11 cellular contexts compared by ENCODE assay signal in genomic region chr15:41511331-41512077, GRCh38. TPM values are rescaled to one million over a fixed set of nuclear protein-coding genes. Genes with fewer than 3 reads are reported as not detected.
DNase-seq lines count a peak whose midpoint lies in the region; ATAC-seq, FAIRE-seq and TF ChIP-seq lines count a peak whose summit lies in the region.
"Had no signal": no experiment of that assay in that cellular context is flagged by ENCODE, and none has a peak within 500 bp of the region (broad histone marks: within the 10 kb centered on the region; RNA-seq: fewer than 3 reads in every experiment).

No MANE protein-coding gene starts in this region.

- H3K36me3 Mint-ChIP-seq in progenitor cell of endocrine pancreas (ENCODE audit: insufficient read depth), result peaks cover 2% of the 10 kb centered on the region

- peaks cover 1% of the 10 kb centered on the region for H3K4me1 Mint-ChIP-seq in progenitor cell of endocrine pancreas (ENCODE audit: low read depth)

- H3K27me3 Mint-ChIP-seq in progenitor cell of endocrine pancreas, result peaks cover 67% of the 10 kb centered on the region

- no peak for FAIRE-seq in D721Med (lab: Jason Lieb, UNC)
- FAIRE-seq: A549 had no signal

- H3K9me3 Mint-ChIP-seq in progenitor cell of endocrine pancreas (ENCODE audit: low read depth), result no peaks in the 10 kb centered on the region

- ATAC-seq in esophagus mucosa (peak; percentile 24), HG03196 (IDR thresholded peaks at IDR 0.05; ENCODE audit: unreplicated experiment) (no peak)
- ATAC-seq: A549 had no signal

- TF ChIP-seq CTCF in progenitor cell of endocrine pancreas (IDR thresholded peaks at IDR 0.05; ENCODE audit: unreplicated experiment) (peak; percentile 9), D721Med (IDR thresholded peaks at IDR 0.05; ENCODE audit: insufficient read depth, missing control alignments) (no peak)

- DNase-seq in NCI-H146 (lab: John Stamatoyannopoulos, UW) (peak; percentile 61), NCI-H146 treated with DMSO at 0.1 percent for 48 hours (lab: John Stamatoyannopoulos, UW; ENCODE audit: unreplicated experiment) (no peak), HuH-7.5 (ENCODE audit: low spot score) (peak; percentile 51), progenitor cell of endocrine pancreas (ENCODE audit: low spot score, unreplicated experiment) (peak; percentile 37), NCI-H524 (lab: John Stamatoyannopoulos, UW) (no peak), D721Med (ENCODE audit: insufficient read length, low spot score) (no peak)
- DNase-seq: Karpas-422; stimulated activated CD4-positive, alpha-beta T cell treated with anti-CD3 and anti-CD28 coated beads, Interleukin-4, amount 100 ng/mL, for 24 hours had no signal

- H3K4me3 Mint-ChIP-seq in progenitor cell of endocrine pancreas (ENCODE audit: low read depth), result no peak overlapping the region

- no peak overlapping the region for H3K27ac Mint-ChIP-seq in progenitor cell of endocrine pancreas

RNA-seq across cellular contexts. Expression of gene LTK, which starts 2.1 kb away (rescaled TPM):
- total RNA-seq in esophagus mucosa (0.12 TPM), progenitor cell of endocrine pancreas (0.55 and 1.2 TPM in 2 replicates)

RNA-seq across cellular contexts. Expression of gene ITPKA, which starts 17.8 kb away (rescaled TPM):
- total RNA-seq in esophagus mucosa (0.16 TPM), progenitor cell of endocrine pancreas (0.89 and 1.0 TPM in 2 replicates)

RNA-seq across cellular contexts. Expression of gene RPAP1, which starts 32.6 kb away (rescaled TPM):
- total RNA-seq in esophagus mucosa (25.5 TPM), progenitor cell of endocrine pancreas (63.8 and 69.4 TPM in 2 replicates)

RNA-seq across cellular contexts. Expression of gene TYRO3, which starts 47.5 kb away (rescaled TPM):
- 13.4 TPM for total RNA-seq in esophagus mucosa
- 86.7 and 106 TPM in 2 replicates for total RNA-seq in progenitor cell of endocrine pancreas

Comparison
In these comparisons a context has a peak if more than half of its experiments do, and no peak if none do; other contexts are left out.
1. DNase-seq: peak in NCI-H146 (single experiment), HuH-7.5 (single experiment) and progenitor cell of endocrine pancreas (single experiment); none in NCI-H146 treated with DMSO at 0.1 percent for 48 hours (single experiment), NCI-H524 (0 of 2) and D721Med (single experiment).